8 cellular contexts compared by ENCODE assay signal in the genomic region with DNA sequence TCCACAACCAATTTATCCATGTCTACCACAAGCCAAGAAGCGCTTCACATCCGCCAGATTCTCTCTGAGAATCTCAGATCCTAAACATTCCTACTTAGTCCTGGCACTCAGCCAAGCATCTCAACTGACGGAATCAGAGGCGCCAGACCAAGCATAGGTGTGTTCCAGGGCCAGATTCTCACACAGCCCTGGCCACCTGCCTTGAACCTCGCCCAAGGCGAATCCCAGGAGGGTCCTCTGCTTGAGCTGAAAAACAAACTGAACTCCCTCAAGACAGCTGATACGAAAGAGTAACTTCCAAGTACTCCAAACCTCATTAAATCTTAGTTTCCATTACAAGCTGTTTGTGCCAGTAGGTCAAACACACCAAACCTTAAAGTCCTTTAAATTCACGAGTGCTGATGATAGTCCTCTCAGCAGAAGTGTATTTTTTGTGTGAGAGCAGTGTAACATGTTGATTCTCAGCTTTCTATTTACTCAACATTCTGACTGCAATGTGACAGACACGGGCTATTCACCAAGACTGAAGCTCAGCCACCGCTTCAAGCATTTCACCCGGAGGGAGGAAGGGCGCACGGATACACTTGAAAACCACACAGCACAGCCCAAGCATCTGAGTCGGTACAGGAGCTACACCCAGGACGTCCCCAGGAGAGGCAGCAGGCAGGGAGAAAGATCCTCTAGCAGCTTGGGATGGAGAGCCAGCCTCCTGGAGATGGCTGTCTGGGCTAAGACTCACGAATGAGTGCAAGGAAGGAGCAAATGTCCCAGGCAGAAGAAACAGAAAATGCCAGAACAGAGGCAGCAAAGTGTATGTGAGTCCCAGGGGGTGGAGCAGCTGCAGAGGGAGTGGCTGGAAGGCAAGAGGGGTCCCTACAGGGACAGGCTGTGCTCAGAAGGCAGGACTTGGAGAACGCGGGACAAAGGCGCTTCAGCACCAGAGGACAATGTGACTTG. TPM values are rescaled to one million over a fixed set of nuclear protein-coding genes. Genes with fewer than 3 reads are reported as not detected.
DNase-seq lines count a peak whose midpoint lies in the region; ATAC-seq and TF ChIP-seq lines count a peak whose summit lies in the region.

No MANE protein-coding gene starts in this region.

- H3K4me1 ChIP-seq in left lung = peaks cover 12 to 21% of the 10 kb centered on the region in 2 donors

- peaks cover 0 to 18% of the 10 kb centered on the region in 2 donors for H3K27me3 ChIP-seq in left lung

- no peaks in the 10 kb centered on the region for H3K36me3 Mint-ChIP-seq in activated CD4-positive, alpha-beta memory T cell treated with anti-CD3 and anti-CD28 coated beads for 36 hours

- H3K27ac Mint-ChIP-seq in activated CD4-positive, alpha-beta memory T cell treated with anti-CD3 and anti-CD28 coated beads for 36 hours = no peak overlapping the region

- H3K4me1 Mint-ChIP-seq in activated CD4-positive, alpha-beta memory T cell treated with anti-CD3 and anti-CD28 coated beads for 36 hours (ENCODE audit: low read depth) = peaks cover 12% of the 10 kb centered on the region

- H3K36me3 ChIP-seq in left lung = no peaks in the 10 kb centered on the region

- POLR2A ChIA-PET in activated CD4-positive, alpha-beta memory T cell treated with anti-CD3 and anti-CD28 coated beads for 36 hours (lab: Charles Lee) = interaction anchor here (0.7 kb wide), 1 partner anchor 101 kb away, joined by 3 read pairs; no protein-coding TSS in a partner anchor

- CTCF ChIA-PET in activated CD4-positive, alpha-beta memory T cell treated with anti-CD3 and anti-CD28 coated beads for 36 hours (lab: Charles Lee) = interaction anchor here (0.5 to 1.1 kb wide), 2 partner anchors 57 to 185 kb away, joined by 3 read pairs; no protein-coding TSS in a partner anchor

- peak overlapping the region in 1 of 2 donors; percentile 26 for H3K27ac ChIP-seq in left lung

- peaks cover 46% of the 10 kb centered on the region for H3K27me3 Mint-ChIP-seq in activated CD4-positive, alpha-beta memory T cell treated with anti-CD3 and anti-CD28 coated beads for 36 hours

- H3K4me3 Mint-ChIP-seq in activated CD4-positive, alpha-beta memory T cell treated with anti-CD3 and anti-CD28 coated beads for 36 hours = no peak overlapping the region

- peak; percentile 54 for ATAC-seq in GM18870 (IDR thresholded peaks at IDR 0.05; ENCODE audit: unreplicated experiment)
- ATAC-seq in HG03175 (IDR thresholded peaks at IDR 0.05; ENCODE audit: unreplicated experiment) = peak; percentile 53
- ATAC-seq in left lung = peak; percentile 91
- ATAC-seq in GM21390 (IDR thresholded peaks at IDR 0.05; ENCODE audit: unreplicated experiment) = no peak

- peak; percentile 79 for DNase-seq in astrocyte of the hippocampus (ENCODE audit: low read depth, low spot score)
- DNase-seq in left lung = peak in 1 of 2 donors; percentile 67
- no peak for DNase-seq in activated CD4-positive, alpha-beta memory T cell treated with anti-CD3 and anti-CD28 coated beads for 36 hours
- DNase-seq in cerebellum (ENCODE audit: low spot score) = no peak
- no peak for DNase-seq in GF-D8 (lab: John Stamatoyannopoulos, UW)

- no peak overlapping the region for H3K4me3 ChIP-seq in left lung

- TF ChIP-seq CTCF in left lung (IDR thresholded peaks at IDR 0.05) = no peak

- H3K9me3 ChIP-seq in left lung = no peaks in the 10 kb centered on the region

- intact Hi-C loops in left lung (cut with DNase I) = no loop called here
- intact Hi-C loops in activated CD4-positive, alpha-beta memory T cell treated with anti-CD3 and anti-CD28 coated beads for 36 hours (cut with micrococcal nuclease) = no loop called here

- H3K9me3 Mint-ChIP-seq in activated CD4-positive, alpha-beta memory T cell treated with anti-CD3 and anti-CD28 coated beads for 36 hours = no peaks in the 10 kb centered on the region

RNA-seq across cellular contexts. Expression of gene PARD3, which starts 6.0 kb away (rescaled TPM):
- total RNA-seq in left lung (10 to 100 TPM; 25.6 to 31.0 TPM), cerebellum (52.6 TPM)
- total RNA-seq in activated CD4-positive, alpha-beta memory T cell treated with anti-CD3 and anti-CD28 coated beads for 36 hours = 1 to 10 TPM in 1 of 2 experiments, under 1 TPM in 1; 0.93 to 1.2 TPM

Comparison
In these comparisons a context has a peak if more than half of its experiments do, and no peak if none do; other contexts are left out.
1. RNA of gene PARD3, which starts 6.0 kb away (total RNA-seq): 52.6 TPM in cerebellum (single experiment) and 25.6 to 31.0 TPM in left lung; 0.93 to 1.2 TPM in activated CD4-positive, alpha-beta memory T cell treated with anti-CD3 and anti-CD28 coated beads for 36 hours; every median in the first group is over 10 times any median in the second.